In genomic region chr14:64709126-64709525, GRCh38 we compare ENCODE assay signal across 12 cellular contexts. TPM values are rescaled to one million over a fixed set of nuclear protein-coding genes. Genes with fewer than 3 reads are reported as not detected.
A peak's percentile ranks its signal among the peaks of the same experiment; 100 is the strongest.
DNase-seq lines count a peak whose midpoint lies in the region; ATAC-seq and TF ChIP-seq lines count a peak whose summit lies in the region.
"Had no signal": no experiment of that assay in that cellular context is flagged by ENCODE, and none has a peak within 500 bp of the region (broad histone marks: within the 10 kb centered on the region; RNA-seq: fewer than 3 reads in every experiment).

No MANE protein-coding gene starts in this region.

- no peak for TF ChIP-seq CTCF in tibial nerve (IDR thresholded peaks at IDR 0.05)

- H3K27me3 ChIP-seq in muscle layer of colon (ENCODE audit: control insufficient read depth in 1 of 2, insufficient read depth in 2 of 2, low read length in 2 of 2) (no peaks in the 10 kb centered on the region), tibial nerve (no peaks in the 10 kb centered on the region)

- peak overlapping the region; percentile 20 for H3K9ac ChIP-seq in muscle layer of colon (ENCODE audit: low read length)

- WGBS in tibial nerve, 2 donors, result 32 to 57% methylated on average over 5 of the region's 5 CpGs

- H3K4me1 ChIP-seq in muscle layer of colon (ENCODE audit: insufficient read depth, low read length) (peaks cover 52% of the 10 kb centered on the region), tibial nerve (peaks cover 0 to 65% (median 45%) of the 10 kb centered on the region in 4 donors)

- H3K27ac Mint-ChIP-seq in activated T-cell treated with anti-CD3 and anti-CD28 coated beads, Interleukin-2, amount 50 U/mL, for 72 hours, result peak overlapping the region; percentile 79

- no peak for TF ChIP-seq EP300 in tibial nerve (IDR thresholded peaks at IDR 0.05)

- H3K27me3 Mint-ChIP-seq in activated T-cell treated with anti-CD3 and anti-CD28 coated beads, Interleukin-2, amount 50 U/mL, for 72 hours (ENCODE audit: low read depth), result peaks cover 21% of the 10 kb centered on the region

- no peak for TF ChIP-seq POLR2A in tibial nerve (IDR thresholded peaks at IDR 0.05)

- H3K9me3 ChIP-seq in muscle layer of colon (ENCODE audit: low read length) (no peaks in the 10 kb centered on the region), tibial nerve (peaks cover 0 to 16% (median 3%) of the 10 kb centered on the region in 4 donors)

- peak overlapping the region; percentile 91 for H3K27ac ChIP-seq in cingulate gyrus (ENCODE audit: low read depth, low read length)
- peak overlapping the region; percentile 82 for H3K27ac ChIP-seq in muscle layer of colon (ENCODE audit: low read depth, low read length)
- peak overlapping the region; percentile 79 to 98 (median 91) for H3K27ac ChIP-seq in tibial nerve
- H3K27ac ChIP-seq: VCaP had no signal

- peak overlapping the region in 1 of 2 donors; percentile 36 for H3K4me3 ChIP-seq in muscle layer of colon (ENCODE audit: low read depth in 1 of 2, low read length in 2 of 2)
- peak overlapping the region in 2 of 4 donors; percentile 19 to 30 for H3K4me3 ChIP-seq in tibial nerve
- H3K4me3 ChIP-seq: GM12878 had no signal

- peaks cover 21% of the 10 kb centered on the region for H3K4me1 Mint-ChIP-seq in activated T-cell treated with anti-CD3 and anti-CD28 coated beads, Interleukin-2, amount 50 U/mL, for 72 hours (ENCODE audit: low read depth)

- H3K36me3 Mint-ChIP-seq in activated T-cell treated with anti-CD3 and anti-CD28 coated beads, Interleukin-2, amount 50 U/mL, for 72 hours (ENCODE audit: insufficient read depth in 2 of 2), result peaks cover 6 to 8% of the 10 kb centered on the region in 2 donors

- no peak for DNase-seq in activated T-cell treated with anti-CD3 and anti-CD28 coated beads, Interleukin-2, amount 50 U/mL, for 72 hours
- DNase-seq in activated T-cell treated with anti-CD3 and anti-CD28 coated beads, Interleukin-2, amount 50 U/mL, for 48 hours, result no peak
- DNase-seq in tibial nerve (ENCODE audit: low spot score in 2 of 2) (no peak), DMS153 treated with DMSO at 0.1 percent for 48 hours (lab: John Stamatoyannopoulos, UW; ENCODE audit: unreplicated experiment) (no peak)
- no peak for DNase-seq in activated effector memory CD4-positive, alpha-beta T cell treated with Interleukin-2 at 50 U/mL for 16 hours
- DNase-seq: stimulated activated CD4-positive, alpha-beta T cell treated with anti-CD3 and anti-CD28 coated beads, Interleukin-4, amount 100 ng/mL, for 24 hours had no signal

- H3K36me3 ChIP-seq in muscle layer of colon (ENCODE audit: insufficient read depth, low read length) (no peaks in the 10 kb centered on the region), tibial nerve (no peaks in the 10 kb centered on the region)

- ATAC-seq in activated T-cell treated with anti-CD3 and anti-CD28 coated beads, Interleukin-2, amount 50 U/mL, for 72 hours (replicated peaks in 1 of 2), result no peak
- no peak for ATAC-seq in SK-N-SH treated with all-trans-retinoic acid at 6 μM for 48 hours
- ATAC-seq: left lobe of liver had no signal

- H3K4me3 Mint-ChIP-seq in activated T-cell treated with anti-CD3 and anti-CD28 coated beads, Interleukin-2, amount 50 U/mL, for 72 hours, result peak overlapping the region; percentile 48 to 71

- H3K9me3 Mint-ChIP-seq in activated T-cell treated with anti-CD3 and anti-CD28 coated beads, Interleukin-2, amount 50 U/mL, for 72 hours, result peaks cover 5 to 9% of the 10 kb centered on the region in 2 donors

TF ChIP-seq in SK-N-SH treated with all-trans-retinoic acid at 6 μM for 48 hours, 23 proteins besides CTCF, POLR2A, EP300 and RAD21 (continues in another document):
- TF ChIP-seq TSHZ2 (CRISPR knock-in tag; IDR thresholded peaks at IDR 0.05) (no peak), ZC3H10 (CRISPR knock-in tag; IDR thresholded peaks at IDR 0.05) (no peak), ZNF8 (CRISPR knock-in tag; IDR thresholded peaks at IDR 0.05) (no peak), BACH2 (CRISPR knock-in tag; IDR thresholded peaks at IDR 0.05; ENCODE audit: borderline replicate concordance) (no peak), ZFP30 (CRISPR knock-in tag; IDR thresholded peaks at IDR 0.05) (no peak), TCF4 (CRISPR knock-in tag; IDR thresholded peaks at IDR 0.05; ENCODE audit: borderline replicate concordance) (no peak), TOX (CRISPR knock-in tag; IDR thresholded peaks at IDR 0.05; ENCODE audit: borderline replicate concordance) (no peak), ZNF565 (CRISPR knock-in tag; conservative IDR thresholded peaks at IDR 0.05; ENCODE audit: low read depth) (no peak), SNAI2 (CRISPR knock-in tag; IDR thresholded peaks at IDR 0.05) (no peak), ARNTL (CRISPR knock-in tag; IDR thresholded peaks at IDR 0.05; ENCODE audit: borderline replicate concordance, low read depth) (no peak), GLIS3 (CRISPR knock-in tag; IDR thresholded peaks at IDR 0.05) (no peak), ESRRG (CRISPR knock-in tag; IDR thresholded peaks at IDR 0.05) (no peak), ZFP3 (CRISPR knock-in tag; IDR thresholded peaks at IDR 0.05) (no peak), OSR1 (CRISPR knock-in tag; IDR thresholded peaks at IDR 0.05) (no peak), PPARA (CRISPR knock-in tag; IDR thresholded peaks at IDR 0.05; ENCODE audit: borderline replicate concordance) (no peak), ISL1 (CRISPR knock-in tag; IDR thresholded peaks at IDR 0.05) (no peak)
- TF ChIP-seq, protein P1, sequence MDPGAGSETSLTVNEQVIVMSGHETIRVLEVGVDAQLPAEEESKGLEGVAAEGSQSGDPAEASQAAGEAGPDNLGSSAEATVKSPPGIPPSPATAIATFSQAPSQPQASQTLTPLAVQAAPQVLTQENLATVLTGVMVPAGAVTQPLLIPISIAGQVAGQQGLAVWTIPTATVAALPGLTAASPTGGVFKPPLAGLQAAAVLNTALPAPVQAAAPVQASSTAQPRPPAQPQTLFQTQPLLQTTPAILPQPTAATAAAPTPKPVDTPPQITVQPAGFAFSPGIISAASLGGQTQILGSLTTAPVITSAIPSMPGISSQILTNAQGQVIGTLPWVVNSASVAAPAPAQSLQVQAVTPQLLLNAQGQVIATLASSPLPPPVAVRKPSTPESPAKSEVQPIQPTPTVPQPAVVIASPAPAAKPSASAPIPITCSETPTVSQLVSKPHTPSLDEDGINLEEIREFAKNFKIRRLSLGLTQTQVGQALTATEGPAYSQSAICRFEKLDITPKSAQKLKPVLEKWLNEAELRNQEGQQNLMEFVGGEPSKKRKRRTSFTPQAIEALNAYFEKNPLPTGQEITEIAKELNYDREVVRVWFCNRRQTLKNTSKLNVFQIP (CRISPR knock-in tag; IDR thresholded peaks at IDR 0.05; ENCODE audit: borderline replicate concordance, low read depth), result no peak
- TF ChIP-seq, protein P2, sequence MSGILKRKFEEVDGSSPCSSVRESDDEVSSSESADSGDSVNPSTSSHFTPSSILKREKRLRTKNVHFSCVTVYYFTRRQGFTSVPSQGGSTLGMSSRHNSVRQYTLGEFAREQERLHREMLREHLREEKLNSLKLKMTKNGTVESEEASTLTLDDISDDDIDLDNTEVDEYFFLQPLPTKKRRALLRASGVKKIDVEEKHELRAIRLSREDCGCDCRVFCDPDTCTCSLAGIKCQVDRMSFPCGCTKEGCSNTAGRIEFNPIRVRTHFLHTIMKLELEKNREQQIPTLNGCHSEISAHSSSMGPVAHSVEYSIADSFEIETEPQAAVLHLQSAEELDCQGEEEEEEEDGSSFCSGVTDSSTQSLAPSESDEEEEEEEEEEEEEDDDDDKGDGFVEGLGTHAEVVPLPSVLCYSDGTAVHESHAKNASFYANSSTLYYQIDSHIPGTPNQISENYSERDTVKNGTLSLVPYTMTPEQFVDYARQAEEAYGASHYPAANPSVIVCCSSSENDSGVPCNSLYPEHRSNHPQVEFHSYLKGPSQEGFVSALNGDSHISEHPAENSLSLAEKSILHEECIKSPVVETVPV (CRISPR knock-in tag; IDR thresholded peaks at IDR 0.05), result no peak

RNA-seq across cellular contexts. Expression of gene PLEKHG3, which starts 4.9 kb away (rescaled TPM):
- total RNA-seq in activated T-cell treated with anti-CD3 and anti-CD28 coated beads, Interleukin-2, amount 50 U/mL, for 72 hours, result 1 to 10 TPM; 2.4 to 8.8 TPM
- 10 to 100 TPM; 33.3 to 73.9 (median 63.1) TPM for total RNA-seq in tibial nerve
